Comparison of ENCODE assay signal across 1 cellular context in the genomic region with DNA sequence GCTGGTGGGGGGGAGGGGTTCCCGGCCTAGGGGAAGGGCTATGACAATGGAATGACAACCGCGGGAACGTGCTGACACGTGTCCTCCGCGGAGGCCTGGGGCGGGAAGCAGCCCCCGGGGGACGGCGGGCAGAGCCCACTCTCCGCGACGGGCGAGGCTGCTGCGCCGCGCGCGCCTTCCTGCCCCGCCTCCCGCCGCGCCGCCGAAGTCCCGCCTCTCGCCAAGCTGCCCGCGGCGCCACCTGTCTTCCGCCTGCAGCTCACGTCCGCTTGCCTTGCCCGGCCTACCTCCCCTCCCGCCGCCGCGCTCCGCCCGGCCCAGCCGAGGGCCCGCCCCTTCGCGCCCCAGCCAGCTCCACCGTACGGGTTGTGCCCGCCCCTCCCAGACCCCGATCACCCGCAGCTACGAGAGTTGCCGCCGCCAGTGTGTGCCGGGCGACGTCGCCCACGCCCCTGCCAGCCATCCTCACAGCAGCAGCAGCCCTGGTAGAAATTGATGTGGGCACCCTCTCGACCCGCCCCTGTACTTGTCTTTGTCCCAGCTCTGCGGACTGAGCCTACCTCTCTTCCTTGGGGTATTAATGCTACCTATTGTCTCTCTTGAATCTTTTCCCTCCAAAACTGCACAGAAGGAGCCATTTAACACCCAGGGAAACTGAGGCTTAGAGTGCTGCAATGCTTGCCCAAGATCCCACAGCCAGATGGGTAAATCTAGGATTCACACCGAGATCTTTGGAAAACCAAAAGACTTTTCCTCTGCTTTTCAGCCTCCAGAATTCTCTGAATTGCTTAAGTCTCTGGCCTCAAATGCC.
TF ChIP-seq lines count a peak whose summit lies in the region.

A gene with protein sequence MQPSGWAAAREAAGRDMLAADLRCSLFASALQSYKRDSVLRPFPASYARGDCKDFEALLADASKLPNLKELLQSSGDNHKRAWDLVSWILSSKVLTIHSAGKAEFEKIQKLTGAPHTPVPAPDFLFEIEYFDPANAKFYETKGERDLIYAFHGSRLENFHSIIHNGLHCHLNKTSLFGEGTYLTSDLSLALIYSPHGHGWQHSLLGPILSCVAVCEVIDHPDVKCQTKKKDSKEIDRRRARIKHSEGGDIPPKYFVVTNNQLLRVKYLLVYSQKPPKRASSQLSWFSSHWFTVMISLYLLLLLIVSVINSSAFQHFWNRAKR (minus strand): TSS at position 180 of the 811 bp plus-strand sequence. CDS start 457 bp downstream, outside the sequence.

TF ChIP-seq in IMR-90, 13 proteins besides CTCF, POLR2A, EP300 and RAD21 (continued from another document):
- TF ChIP-seq MXI1 (IDR thresholded peaks at IDR 0.05; ENCODE audit: borderline replicate concordance, low read depth, low read length) (peak; percentile 31; the same call in 1 of the 2 replicates), CHD1 (IDR thresholded peaks at IDR 0.05; ENCODE audit: low read depth, low read length) (no peak), MAFK (IDR thresholded peaks at IDR 0.05; ENCODE audit: low read depth, low read length) (no peak), RCOR1 (IDR thresholded peaks at IDR 0.05; ENCODE audit: insufficient replicate concordance, low read length) (peak; percentile 5), MAZ (IDR thresholded peaks at IDR 0.05; ENCODE audit: borderline replicate concordance, low read depth, low read length) (peak; percentile 59; the same call in 1 of the 2 replicates)
